Comparison of ENCODE assay signal across 37 cellular contexts in the genomic region with DNA sequence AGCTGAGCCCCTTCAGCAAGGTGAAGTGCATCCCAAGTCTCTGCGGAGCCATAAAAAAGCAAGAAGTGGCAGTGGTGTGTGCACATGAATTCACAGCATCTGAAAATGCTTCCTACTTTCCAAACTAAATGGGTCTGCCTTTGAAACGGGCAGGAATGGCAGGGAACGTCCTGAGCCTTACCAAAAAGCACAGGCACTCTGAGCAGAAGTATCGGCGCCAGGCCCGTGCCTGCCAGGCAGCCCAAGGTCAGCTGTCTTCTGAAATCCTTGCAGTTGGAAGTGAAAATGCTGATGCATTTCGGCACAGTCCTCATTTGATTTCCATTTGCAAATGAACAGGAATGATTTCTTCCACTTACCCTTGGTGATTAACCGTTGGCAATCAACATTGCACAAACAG. TPM values are rescaled to one million over a fixed set of nuclear protein-coding genes. Genes with fewer than 3 reads are reported as not detected.
"Had no signal": no experiment of that assay in that cellular context is flagged by ENCODE, and none has a peak within 500 bp of the region (broad histone marks: within the 10 kb centered on the region; RNA-seq: fewer than 3 reads in every experiment).

No MANE protein-coding gene starts in this region.

- H3K4me1 ChIP-seq: adrenal gland, body of pancreas, esophagus squamous epithelium, gastroesophageal sphincter, heart right ventricle had no signal

- H3K27ac ChIP-seq: adrenal gland, body of pancreas, epithelial cell of prostate, esophagus squamous epithelium, gastroesophageal sphincter, heart right ventricle had no signal

- H3K4me3 ChIP-seq: adrenal gland, body of pancreas, esophagus squamous epithelium, gastroesophageal sphincter, heart right ventricle had no signal

- H3K27me3 ChIP-seq: adrenal gland, body of pancreas had no signal

- H3K4me3 Mint-ChIP-seq: activated CD8-positive, alpha-beta memory T cell treated with anti-CD3 and anti-CD28 coated beads, Interleukin-2, amount 10 ng/mL, durations not matched to agents 7 days and 5 days; activated CD8-positive, alpha-beta T cell treated with anti-CD3 and anti-CD28 coated beads, Interleukin-2, amount 10 ng/mL, durations not matched to agents 7 days and 5 days; activated naive CD4-positive, alpha-beta T cell treated with anti-CD3 and anti-CD28 coated beads for 36 hours; activated naive CD4-positive, alpha-beta T cell treated with anti-CD3 and anti-CD28 coated beads, Interleukin-2, amount 50 U/mL, for 24 hours; activated naive CD8-positive, alpha-beta T cell treated with anti-CD3 and anti-CD28 coated beads for 36 hours; activated naive CD8-positive, alpha-beta T cell treated with anti-CD3 and anti-CD28 coated beads, Interleukin-2, amount 50 U/mL, for 24 hours; activated T-helper 1 cell treated with anti-CD3 and anti-CD28 coated beads, Interleukin-12 subunit alpha, Interleukin-12 subunit beta, Interleukin-2, Interleukin-4 antibody, amounts not matched to agents 30 ng/mL and 10 ng/mL and 1 ng/mL, durations not matched to agents 14 hours and 24 hours and 36 hours had no signal

- DNase-seq: activated CD4-positive, alpha-beta T cell treated with anti-CD3 and anti-CD28 coated beads for 4 hours; activated CD4-positive, alpha-beta T cell treated with anti-CD3 and anti-CD28 coated beads, Interleukin-2, amount 50 U/mL, for 1 hour; activated CD4-positive, alpha-beta T cell treated with anti-CD3 and anti-CD28 coated beads, Interleukin-2, amount 50 U/mL, for 48 hours; activated CD4-positive, CD25-positive, alpha-beta regulatory T cell; activated CD4-positive, CD25-positive, alpha-beta regulatory T cell treated with anti-CD3 and anti-CD28 coated beads, Interleukin-2, amount 50 U/mL, for 72 hours; activated CD8-positive, alpha-beta memory T cell treated with anti-CD3 and anti-CD28 coated beads, Interleukin-2, amount 10 ng/mL, durations not matched to agents 7 days and 5 days; activated CD8-positive, alpha-beta memory T cell treated with anti-CD3 and anti-CD28 coated beads, Interleukin-2, amount 50 U/mL, for 4 hours; activated CD8-positive, alpha-beta T cell treated with anti-CD3 and anti-CD28 coated beads, Interleukin-2, amount 10 ng/mL, durations not matched to agents 7 days and 5 days; activated effector memory CD4-positive, alpha-beta T cell treated with anti-CD3 and anti-CD28 coated beads, Interleukin-2, amount 50 U/mL, for 16 hours; activated naive CD4-positive, alpha-beta T cell treated with anti-CD3 and anti-CD28 coated beads for 36 hours; activated naive CD8-positive, alpha-beta T cell treated with anti-CD3 and anti-CD28 coated beads for 36 hours; activated naive CD8-positive, alpha-beta T cell treated with anti-CD3 and anti-CD28 coated beads, Interleukin-2, amount 50 U/mL, for 24 hours; activated T-cell treated with anti-CD3 and anti-CD28 coated beads, Interleukin-2, amount 50 U/mL, for 1 hour; activated T-cell treated with anti-CD3 and anti-CD28 coated beads, Interleukin-2, amount 50 U/mL, for 48 hours; amygdala; aorta; body of pancreas; caudate nucleus; cortex of kidney; dermis blood vessel endothelial cell; effector CD4-positive, alpha-beta T cell; esophagus squamous epithelium; foreskin melanocyte; heart right ventricle; T-helper 2 cell had no signal

- H3K36me3 ChIP-seq: adrenal gland, esophagus squamous epithelium, gastroesophageal sphincter, heart right ventricle had no signal

- H3K27ac Mint-ChIP-seq: activated CD8-positive, alpha-beta memory T cell treated with anti-CD3 and anti-CD28 coated beads, Interleukin-2, amount 10 ng/mL, durations not matched to agents 7 days and 5 days; activated CD8-positive, alpha-beta T cell treated with anti-CD3 and anti-CD28 coated beads, Interleukin-2, amount 10 ng/mL, durations not matched to agents 7 days and 5 days; activated naive CD4-positive, alpha-beta T cell treated with anti-CD3 and anti-CD28 coated beads for 36 hours; activated naive CD4-positive, alpha-beta T cell treated with anti-CD3 and anti-CD28 coated beads, Interleukin-2, amount 50 U/mL, for 24 hours; activated naive CD8-positive, alpha-beta T cell treated with anti-CD3 and anti-CD28 coated beads for 36 hours; activated naive CD8-positive, alpha-beta T cell treated with anti-CD3 and anti-CD28 coated beads, Interleukin-2, amount 50 U/mL, for 24 hours; activated T-helper 1 cell treated with anti-CD3 and anti-CD28 coated beads, Interleukin-12 subunit alpha, Interleukin-12 subunit beta, Interleukin-2, Interleukin-4 antibody, amounts not matched to agents 30 ng/mL and 10 ng/mL and 1 ng/mL, durations not matched to agents 14 hours and 24 hours and 36 hours; activated T-helper 2 cell treated with anti-CD3 and anti-CD28 coated beads, Interferon-gamma antibody, Interleukin-2, Interleukin-4, amounts not matched to agents 10 μg/mL and 5 μg/mL and 100 μg/mL, durations not matched to agents 14 hours and 24 hours and 36 hours had no signal

- H3K4me1 Mint-ChIP-seq: activated CD8-positive, alpha-beta memory T cell treated with anti-CD3 and anti-CD28 coated beads, Interleukin-2, amount 10 ng/mL, durations not matched to agents 7 days and 5 days; activated naive CD4-positive, alpha-beta T cell treated with anti-CD3 and anti-CD28 coated beads, Interleukin-2, amount 50 U/mL, for 24 hours; activated naive CD8-positive, alpha-beta T cell treated with anti-CD3 and anti-CD28 coated beads for 36 hours; activated naive CD8-positive, alpha-beta T cell treated with anti-CD3 and anti-CD28 coated beads, Interleukin-2, amount 50 U/mL, for 24 hours had no signal

- H3K36me3 Mint-ChIP-seq: activated CD8-positive, alpha-beta memory T cell treated with anti-CD3 and anti-CD28 coated beads, Interleukin-2, amount 10 ng/mL, durations not matched to agents 7 days and 5 days; activated naive CD4-positive, alpha-beta T cell treated with anti-CD3 and anti-CD28 coated beads, Interleukin-2, amount 50 U/mL, for 24 hours; activated naive CD8-positive, alpha-beta T cell treated with anti-CD3 and anti-CD28 coated beads for 36 hours had no signal

RNA-seq across cellular contexts. Expression of a gene that starts 47.6 kb away (rescaled TPM):
- total RNA-seq: activated CD8-positive, alpha-beta memory T cell treated with anti-CD3 and anti-CD28 coated beads for 36 hours; activated CD8-positive, alpha-beta memory T cell treated with anti-CD3 and anti-CD28 coated beads, Interleukin-2, amount 10 ng/mL, durations not matched to agents 7 days and 5 days; activated CD8-positive, alpha-beta T cell treated with anti-CD3 and anti-CD28 coated beads, Interleukin-2, amount 10 ng/mL, durations not matched to agents 7 days and 5 days; activated naive CD8-positive, alpha-beta T cell treated with anti-CD3 and anti-CD28 coated beads for 36 hours; activated T-helper 1 cell treated with anti-CD3 and anti-CD28 coated beads, Interleukin-12 subunit alpha, Interleukin-12 subunit beta, Interleukin-2, Interleukin-4 antibody, amounts not matched to agents 30 ng/mL and 10 ng/mL and 1 ng/mL, durations not matched to agents 14 hours and 24 hours and 36 hours; aorta; chondrocyte; dermis blood vessel endothelial cell; endothelial cell of umbilical vein; fibroblast of lung; fibroblast of villous mesenchyme; gastroesophageal sphincter; glomerular endothelial cell; heart right ventricle had no signal
